In the genomic region with DNA sequence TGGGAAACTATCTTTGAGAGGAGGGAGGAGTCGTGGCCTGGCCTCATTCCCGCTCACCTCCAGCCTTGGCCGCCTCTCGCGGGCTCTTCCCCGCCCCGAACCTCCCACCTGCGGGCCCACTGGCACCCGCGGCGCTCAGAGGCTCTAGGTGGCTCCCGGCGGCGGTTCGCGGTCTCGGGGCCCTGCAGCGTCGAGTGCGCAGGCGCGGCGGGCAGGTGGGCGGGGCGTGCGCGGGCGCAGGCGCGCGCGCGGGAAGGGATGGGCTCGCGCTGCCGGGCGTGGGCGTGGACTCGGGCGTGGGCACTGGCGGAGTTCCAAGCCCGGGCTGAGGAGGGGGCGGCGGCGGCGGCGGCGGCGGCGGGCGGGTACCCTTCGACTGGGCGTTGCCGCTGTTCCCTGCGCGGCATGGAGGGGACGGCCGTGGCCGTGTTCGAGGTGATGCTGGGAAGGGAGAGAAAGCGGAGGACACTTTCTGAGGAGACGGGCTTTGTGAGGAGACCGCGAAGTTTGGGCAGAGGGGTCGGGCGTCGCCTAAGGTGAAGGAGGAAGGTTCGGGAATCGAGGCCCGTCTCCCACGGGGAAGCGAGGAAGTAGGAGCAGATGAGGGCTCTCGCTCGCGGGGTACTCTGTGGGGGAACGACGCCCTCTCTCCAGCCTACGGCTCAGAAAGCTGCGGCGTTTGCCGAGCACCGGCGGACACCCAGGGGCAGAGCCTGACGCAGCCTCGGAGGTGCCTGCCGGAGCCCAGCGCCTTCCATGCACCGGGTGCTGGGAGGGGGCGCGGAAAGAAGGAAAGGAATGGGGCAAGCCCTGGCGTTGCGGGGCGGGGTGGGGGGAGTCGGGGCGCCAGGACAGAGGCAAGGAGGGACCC, we compare ENCODE assay signal across 1 cellular context.
TF ChIP-seq lines count a peak whose summit lies in the region.

No MANE protein-coding gene starts in this region.

TF ChIP-seq in HEK293, 187 proteins besides CTCF, POLR2A, EP300 and RAD21 (continued from another document):
- TF ChIP-seq, protein P1, sequence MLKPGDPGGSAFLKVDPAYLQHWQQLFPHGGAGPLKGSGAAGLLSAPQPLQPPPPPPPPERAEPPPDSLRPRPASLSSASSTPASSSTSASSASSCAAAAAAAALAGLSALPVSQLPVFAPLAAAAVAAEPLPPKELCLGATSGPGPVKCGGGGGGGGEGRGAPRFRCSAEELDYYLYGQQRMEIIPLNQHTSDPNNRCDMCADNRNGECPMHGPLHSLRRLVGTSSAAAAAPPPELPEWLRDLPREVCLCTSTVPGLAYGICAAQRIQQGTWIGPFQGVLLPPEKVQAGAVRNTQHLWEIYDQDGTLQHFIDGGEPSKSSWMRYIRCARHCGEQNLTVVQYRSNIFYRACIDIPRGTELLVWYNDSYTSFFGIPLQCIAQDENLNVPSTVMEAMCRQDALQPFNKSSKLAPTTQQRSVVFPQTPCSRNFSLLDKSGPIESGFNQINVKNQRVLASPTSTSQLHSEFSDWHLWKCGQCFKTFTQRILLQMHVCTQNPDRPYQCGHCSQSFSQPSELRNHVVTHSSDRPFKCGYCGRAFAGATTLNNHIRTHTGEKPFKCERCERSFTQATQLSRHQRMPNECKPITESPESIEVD (tag by site-specific recombination; IDR thresholded peaks at IDR 0.05), result no peak
- TF ChIP-seq ZSCAN30 (tag by site-specific recombination; IDR thresholded peaks at IDR 0.05), result peak; percentile 76; the same call in 1 of the 2 replicates
- peak; percentile 27; the same call in 1 of the 2 replicates for TF ChIP-seq ZNF16 (tag by site-specific recombination; IDR thresholded peaks at IDR 0.05; ENCODE audit: low read depth)
